In genomic region chr13:90238433-90238832, GRCh38 we compare ENCODE assay signal across 15 cellular contexts.
A peak's percentile ranks its signal among the peaks of the same experiment; 100 is the strongest.
DNase-seq lines count a peak whose midpoint lies in the region; ATAC-seq, FAIRE-seq and TF ChIP-seq lines count a peak whose summit lies in the region.
"Had no signal": no experiment of that assay in that cellular context is flagged by ENCODE, and none has a peak within 500 bp of the region (broad histone marks: within the 10 kb centered on the region; RNA-seq: fewer than 3 reads in every experiment).

No MANE protein-coding gene starts in this region.

- H3K36me3 ChIP-seq in SJCRH30 (no peaks in the 10 kb centered on the region), H1 (ENCODE audit: control insufficient read depth in 2 of 4, insufficient read depth in 4 of 4, low read length in 3 of 4) (no peaks in the 10 kb centered on the region)

- no peaks in the 10 kb centered on the region for H3K23me2 ChIP-seq in H1 (ENCODE audit: low read depth, low read length)

- TF ChIP-seq POLR2A in H1 (IDR thresholded peaks at IDR 0.05; ENCODE audit: control extremely low read depth in 1 of 2, low read depth in 2 of 2, low read length in 2 of 2), result no peak

- FAIRE-seq in H1 (lab: Jason Lieb, UNC), result no peak

- H3K27me3 ChIP-seq in SJCRH30, result no peaks in the 10 kb centered on the region
- H3K27me3 ChIP-seq in H1 (replicated peaks in 1 of 4; ENCODE audit: control insufficient read depth in 3 of 4, extremely low read depth in 1 of 4, insufficient read depth in 3 of 4, low read length in 3 of 4), result no peaks in the 10 kb centered on the region

- H2BK20ac ChIP-seq in H1 (ENCODE audit: low read length), result no peak overlapping the region

- peaks cover 5% of the 10 kb centered on the region for H3K4me1 ChIP-seq in SJCRH30
- peaks cover 0 to 3% (median 1%) of the 10 kb centered on the region in 4 experiments; a peak in 3 of 7 replicates for H3K4me1 ChIP-seq in H1 (replicated peaks in 1 of 4; ENCODE audit: control insufficient read depth in 3 of 4, insufficient read depth in 4 of 4, low read length in 3 of 4)

- H3K4me3 ChIP-seq in SJCRH30 (peak overlapping the region; percentile 29), H1 (ENCODE audit: extremely low read depth in 1 of 4, insufficient read depth in 2 of 4, low read depth in 3 of 4, low read length in 4 of 4) (no peak overlapping the region)

- no peaks in the 10 kb centered on the region for H3K9me3 ChIP-seq in SJCRH30 (replicated peaks)
- no peaks in the 10 kb centered on the region for H3K9me3 ChIP-seq in H1 (ENCODE audit: insufficient read depth in 2 of 2, low read depth in 1 of 2, low read length in 1 of 2)

- H3K79me1 ChIP-seq in H1 (ENCODE audit: low read depth, low read length), result no peaks in the 10 kb centered on the region

- H2AK5ac ChIP-seq in H1 (ENCODE audit: low read depth, low read length), result no peak overlapping the region

- H3K27ac ChIP-seq in SJCRH30 (peak overlapping the region; percentile 23), H1 (ENCODE audit: low read depth, low read length) (no peak overlapping the region)

- 0 out of 2 replicates have a peak overlapping the region, but pooled peaks have one; percentile 4 for H3K18ac ChIP-seq in H1 (ENCODE audit: extremely low read depth, low read length)

- TF ChIP-seq CTCF in H1 (IDR thresholded peaks at IDR 0.05; ENCODE audit: control extremely low read depth in 1 of 3, insufficient read depth in 1 of 3, low read depth in 1 of 3, low read length in 3 of 3) (no peak), omental fat pad (IDR thresholded peaks at IDR 0.05) (no peak)

- no peak overlapping the region for H3K56ac ChIP-seq in H1 (replicated peaks; ENCODE audit: insufficient read length, low read depth, low read length)

- no peak overlapping the region for H4K5ac ChIP-seq in H1 (ENCODE audit: insufficient read length, low read depth, low read length)

- no peak overlapping the region for H3K23ac ChIP-seq in H1 (ENCODE audit: insufficient read length)

- DNase-seq in HT1080 (ENCODE audit: low read depth), result peak; percentile 8
- DNase-seq in SJCRH30, result peak; percentile 73 to 88
- no peak for DNase-seq in H1 (ENCODE audit: low read depth in 1 of 2, low spot score in 2 of 2)
- no peak for DNase-seq in omental fat pad (ENCODE audit: low spot score)
- DNase-seq in superior temporal gyrus (ENCODE audit: extremely low spot score), result no peak
- DNase-seq in T-helper 1 cell, result no peak
- DNase-seq: activated CD8-positive, alpha-beta memory T cell treated with anti-CD3 and anti-CD28 coated beads, Interleukin-2, amount 50 U/mL, for 48 hours; CD4-positive, alpha-beta memory T cell; foreskin fibroblast; immature natural killer cell; NCI-H1436 treated with DMSO at 0.1 percent for 48 hours; NCI-H524 treated with DMSO at 0.1 percent for 48 hours; Right ventricle myocardium superior had no signal

- WGBS in H1 (ENCODE audit: extremely low coverage in 1 of 2, insufficient coverage in 1 of 2, insufficient read length in 1 of 2, insufficient replicate concordance in 2 of 2, low coverage in 1 of 2, low lambda C conversion rate in 2 of 2, missing lambda C conversion rate in 1 of 2), 2 experiments, result 59% methylated on average over 4 of the region's 4 CpGs; no CpG with 5 or more reads in 1 of the 2 experiments

- H4K20me1 ChIP-seq in H1 (replicated peaks in 1 of 2; ENCODE audit: control insufficient read depth in 1 of 2, insufficient read depth in 2 of 2, low read length in 2 of 2), result no peaks in the 10 kb centered on the region

- no peak overlapping the region for H4K91ac ChIP-seq in H1 (replicated peaks; ENCODE audit: insufficient read length, low read length)

- no peak overlapping the region for H3K14ac ChIP-seq in H1 (ENCODE audit: insufficient read length)

- H3K4me2 ChIP-seq in H1 (ENCODE audit: insufficient read depth in 1 of 2, low read depth in 2 of 2, low read length in 2 of 2), result no peak overlapping the region

- no peak overlapping the region for H3K9ac ChIP-seq in H1 (replicated peaks in 1 of 4; ENCODE audit: extremely low read depth in 1 of 4, low read depth in 3 of 4, low read length in 3 of 4)

- ATAC-seq in omental fat pad (ENCODE audit: low FRiP score) (peak; percentile 59), HG03378 (IDR thresholded peaks at IDR 0.05; ENCODE audit: unreplicated experiment) (no peak)
- ATAC-seq: HCT116 had no signal

- CTCF ChIA-PET in H1 (lab: Charles Lee; ENCODE audit: partially characterized antibody), result no interaction called here

- H3K79me2 ChIP-seq in H1 (ENCODE audit: control insufficient read depth in 1 of 2, insufficient read depth in 2 of 2, low read length in 2 of 2), result no peaks in the 10 kb centered on the region

- POLR2A ChIA-PET in H1 (lab: Charles Lee; ENCODE audit: partially characterized antibody), result interaction anchor here (0.7 kb wide), 1 partner anchor 705 kb away, joined by 3 read pairs; no protein-coding TSS in a partner anchor

- H2BK12ac ChIP-seq in H1 (ENCODE audit: low read depth, low read length), result peak overlapping the region; percentile 82; the same call in 1 of the 2 replicates

- H3K4ac ChIP-seq in H1 (replicated peaks; ENCODE audit: insufficient read length, low read depth, low read length), result no peak overlapping the region

- TF ChIP-seq RAD21 in H1 (IDR thresholded peaks at IDR 0.05 in 1 of 2, conservative IDR thresholded peaks at IDR 0.05 in 1 of 2; ENCODE audit: low read depth in 2 of 2, low read length in 2 of 2), result no peak

- no peak overlapping the region for H4K8ac ChIP-seq in H1 (ENCODE audit: extremely low read depth, insufficient read depth, low read length)

- TF ChIP-seq EP300 in H1 (IDR thresholded peaks at IDR 0.05; ENCODE audit: borderline replicate concordance in 1 of 2, low read depth in 2 of 2, low read length in 2 of 2), result no peak

- H2AFZ ChIP-seq in H1 (ENCODE audit: low read length), result peak overlapping the region; percentile 87

- no peak overlapping the region for H2BK15ac ChIP-seq in H1 (ENCODE audit: low read length)

- H2BK5ac ChIP-seq in H1 (ENCODE audit: low read depth, low read length), result no peak overlapping the region

- H2BK120ac ChIP-seq in H1 (replicated peaks; ENCODE audit: low read depth, low read length), result no peak overlapping the region

TF ChIP-seq in H1, 55 proteins besides CTCF, POLR2A, EP300 and RAD21 (continues in another document):
- TF ChIP-seq BRCA1 (IDR thresholded peaks at IDR 0.05; ENCODE audit: low read depth, low read length) (no peak), TAF7 (optimal IDR thresholded peaks at IDR 0.05; ENCODE audit: borderline replicate concordance, low read depth, low read length) (no peak)

Comparison
In these comparisons a context has a peak if more than half of its experiments do, and no peak if none do; other contexts are left out.
1. DNase-seq: peak in HT1080 (single experiment) and SJCRH30 (2 of 2); none in H1 (0 of 2), omental fat pad (single experiment), superior temporal gyrus (single experiment) and T-helper 1 cell (0 of 5).